ENCODE assay signal across 29 cellular contexts in genomic region chr2:10075101-10075500, GRCh38. TPM values are rescaled to one million over a fixed set of nuclear protein-coding genes. Genes with fewer than 3 reads are reported as not detected.
"Had no signal": no experiment of that assay in that cellular context is flagged by ENCODE, and none has a peak within 500 bp of the region (broad histone marks: within the 10 kb centered on the region; RNA-seq: fewer than 3 reads in every experiment).

No MANE protein-coding gene starts in this region.

- H3K9me3 Mint-ChIP-seq: naive thymus-derived CD4-positive, alpha-beta T cell; natural killer cell; nephron progenitor cell; neural crest cell; stimulated activated effector memory CD8-positive, alpha-beta T cell treated with anti-CD3 and anti-CD28 coated beads, Interleukin-12 subunit alpha, Interleukin-12 subunit beta, amount 100 ng/mL, for 72 hours; stimulated activated naive CD8-positive, alpha-beta T cell treated with anti-CD3 and anti-CD28 coated beads, Interleukin-15, amount 100 ng/mL, for 72 hours had no signal

- FAIRE-seq: pancreas, urothelium cell line had no signal

- H3K4me1 ChIP-seq: pancreas, vagina had no signal

- H3K36me3 ChIP-seq: neutrophil, pancreas, suprapubic skin, tibial artery, transverse colon, upper lobe of left lung, vagina had no signal

- H3K4me2 ChIP-seq: smooth muscle cell had no signal

- H3K9me3 ChIP-seq: neutrophil, pancreas, psoas muscle, suprapubic skin, testis, tibial artery, transverse colon, upper lobe of left lung, vagina had no signal

- H3K27ac Mint-ChIP-seq: naive thymus-derived CD4-positive, alpha-beta T cell; natural killer cell; nephron progenitor cell; progenitor cell of endocrine pancreas; stimulated activated effector memory CD8-positive, alpha-beta T cell treated with anti-CD3 and anti-CD28 coated beads, Interleukin-12 subunit alpha, Interleukin-12 subunit beta, amount 100 ng/mL, for 72 hours; stimulated activated naive CD8-positive, alpha-beta T cell treated with anti-CD3 and anti-CD28 coated beads, Interleukin-15, amount 100 ng/mL, for 72 hours had no signal

- H3K27ac ChIP-seq: neutrophil, pancreas, psoas muscle, skin epidermis, suprapubic skin, testis, tibial artery, transverse colon, upper lobe of left lung, vagina had no signal

- DNase-seq: naive thymus-derived CD4-positive, alpha-beta T cell; natural killer cell; nephron progenitor cell; nucleus accumbens; psoas muscle; right cardiac atrium; stimulated activated CD4-positive, alpha-beta T cell treated with anti-CD3 and anti-CD28 coated beads, Interleukin-15, amount 100 ng/mL, for 24 hours; stimulated activated CD4-positive, alpha-beta T cell treated with anti-CD3 and anti-CD28 coated beads, Interleukin-2, amount 100 ng/mL, for 24 hours; stimulated activated CD4-positive, alpha-beta T cell treated with anti-CD3 and anti-CD28 coated beads, Interleukin-2, amount 100 ng/mL, for 48 hours; stimulated activated CD4-positive, alpha-beta T cell treated with anti-CD3 and anti-CD28 coated beads, Interleukin-4, amount 100 ng/mL, for 24 hours; stimulated activated naive CD4-positive, alpha-beta T cell; stimulated activated naive CD8-positive, alpha-beta T cell treated with anti-CD3 and anti-CD28 coated beads, Interleukin-15, amount 100 ng/mL, for 72 hours; stimulated activated naive CD8-positive, alpha-beta T cell treated with anti-CD3 and anti-CD28 coated beads, Interleukin-15, Interleukin-2, amounts not matched to agents 100 U/mL and 50 U/mL, for 24 hours; substantia nigra; testis; tibial artery; transverse colon; upper lobe of left lung had no signal

- ATAC-seq: naive thymus-derived CD4-positive, alpha-beta T cell; natural killer cell; pancreas; psoas muscle; right cardiac atrium; sciatic nerve; stimulated activated effector memory CD8-positive, alpha-beta T cell treated with anti-CD3 and anti-CD28 coated beads, Interleukin-12 subunit alpha, Interleukin-12 subunit beta, amount 100 ng/mL, for 72 hours; stimulated activated naive CD8-positive, alpha-beta T cell treated with anti-CD3 and anti-CD28 coated beads, Interleukin-15, amount 100 ng/mL, for 72 hours; stimulated activated naive CD8-positive, alpha-beta T cell treated with anti-CD3 and anti-CD28 coated beads, Interleukin-15, Interleukin-2, amounts not matched to agents 100 U/mL and 50 U/mL, for 24 hours had no signal

- H3K4me3 ChIP-seq: pancreas, psoas muscle, skin epidermis, smooth muscle cell, suprapubic skin, testis, tibial artery, transverse colon, upper lobe of left lung, vagina had no signal

- H3K36me3 Mint-ChIP-seq: natural killer cell; stimulated activated effector memory CD8-positive, alpha-beta T cell treated with anti-CD3 and anti-CD28 coated beads, Interleukin-12 subunit alpha, Interleukin-12 subunit beta, amount 100 ng/mL, for 72 hours had no signal

- H3K4me3 Mint-ChIP-seq: naive thymus-derived CD4-positive, alpha-beta T cell; natural killer cell; nephron progenitor cell; neural crest cell; stimulated activated effector memory CD8-positive, alpha-beta T cell treated with anti-CD3 and anti-CD28 coated beads, Interleukin-12 subunit alpha, Interleukin-12 subunit beta, amount 100 ng/mL, for 72 hours; stimulated activated naive CD8-positive, alpha-beta T cell treated with anti-CD3 and anti-CD28 coated beads, Interleukin-15, amount 100 ng/mL, for 72 hours had no signal

- H3K27me3 ChIP-seq: pancreas, testis, tibial artery, vagina had no signal

RNA-seq across cellular contexts. Expression of gene CYS1, which starts 5.1 kb away (rescaled TPM):
- total RNA-seq: natural killer cell, neural crest cell had no signal
- polyA plus RNA-seq: naive thymus-derived CD4-positive, alpha-beta T cell had no signal

RNA-seq across cellular contexts. Expression of gene RRM2, which starts 47.4 kb away (rescaled TPM):
- polyA plus RNA-seq: naive thymus-derived CD4-positive, alpha-beta T cell had no signal
